ENCODE assay signal across 17 cellular contexts in the genomic region with DNA sequence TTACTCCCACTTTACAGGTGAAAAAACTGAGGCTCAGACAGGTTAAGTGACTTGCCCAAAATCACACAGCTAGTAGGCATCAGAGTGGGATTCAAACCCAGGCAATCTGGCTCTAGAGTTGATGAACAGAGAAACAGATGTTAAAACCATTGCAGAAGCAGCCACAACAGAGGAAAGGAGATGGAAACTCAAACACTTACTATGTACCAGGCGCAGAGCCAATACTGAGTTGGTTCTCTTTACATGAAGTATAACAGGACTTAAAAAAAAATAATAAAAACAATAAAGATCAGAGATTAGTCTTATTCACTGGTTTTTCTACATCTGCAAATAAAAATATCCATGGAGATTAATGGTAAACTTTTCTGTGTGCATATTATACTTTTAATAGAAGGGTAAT.
DNase-seq lines count a peak whose midpoint lies in the region; ATAC-seq and TF ChIP-seq lines count a peak whose summit lies in the region.
"Had no signal": no experiment of that assay in that cellular context is flagged by ENCODE, and none has a peak within 500 bp of the region (broad histone marks: within the 10 kb centered on the region; RNA-seq: fewer than 3 reads in every experiment).

No MANE protein-coding gene starts in this region.

- H3K4me3 Mint-ChIP-seq in CD4-positive, alpha-beta T cell: no peak overlapping the region
- H3K4me3 Mint-ChIP-seq: CD14-positive monocyte had no signal

- no peak overlapping the region for H3K4me3 ChIP-seq in right atrium auricular region
- no peak overlapping the region for H3K4me3 ChIP-seq in cardiac fibroblast (replicated peaks in 1 of 2; ENCODE audit: low read depth in 2 of 2, low read length in 2 of 2)
- H3K4me3 ChIP-seq in fibroblast of the aortic adventitia (ENCODE audit: low read depth, low read length): no peak overlapping the region

- H3K4me1 ChIP-seq in right atrium auricular region: peaks cover 0 to 10% of the 10 kb centered on the region in 2 donors

- no peaks in the 10 kb centered on the region for H3K36me3 Mint-ChIP-seq in CD4-positive, alpha-beta T cell (ENCODE audit: low read depth)
- H3K36me3 Mint-ChIP-seq: CD14-positive monocyte had no signal

- H3K27ac Mint-ChIP-seq in CD4-positive, alpha-beta T cell: no peak overlapping the region

- TF ChIP-seq CTCF in right atrium auricular region (IDR thresholded peaks at IDR 0.05) (no peak), cardiac fibroblast (IDR thresholded peaks at IDR 0.05; ENCODE audit: low read depth, low read length) (no peak), fibroblast of the aortic adventitia (IDR thresholded peaks at IDR 0.05; ENCODE audit: insufficient read depth, low read length) (no peak)
- TF ChIP-seq CTCF in CD4-positive, alpha-beta T cell (IDR thresholded peaks at IDR 0.05): no peak

- no peaks in the 10 kb centered on the region for H3K27me3 ChIP-seq in right atrium auricular region
- H3K27me3 ChIP-seq in CD4-positive, alpha-beta T cell (ENCODE audit: control insufficient read depth, insufficient read depth, low read length): no peaks in the 10 kb centered on the region

- CTCF ChIA-PET in CD4-positive, alpha-beta T cell (lab: Charles Lee): no interaction called here

- no peaks in the 10 kb centered on the region for H3K9me3 ChIP-seq in right atrium auricular region
- no peaks in the 10 kb centered on the region for H3K9me3 ChIP-seq in CD4-positive, alpha-beta T cell (ENCODE audit: control insufficient read depth, low read length)

- no peaks in the 10 kb centered on the region for H3K27me3 Mint-ChIP-seq in CD4-positive, alpha-beta T cell

- H3K27ac ChIP-seq in right atrium auricular region: no peak overlapping the region
- no peak overlapping the region for H3K27ac ChIP-seq in CD4-positive, alpha-beta T cell (ENCODE audit: low read depth, low read length)

- intact Hi-C loops in cardiac septum (cut with DNase I): no loop called here
- intact Hi-C loops in CD4-positive, alpha-beta T cell (cut with DNase I, micrococcal nuclease): no loop called here

- DNase-seq in right atrium auricular region (ENCODE audit: low spot score) (peak; percentile 16), cardiac septum (ENCODE audit: low spot score) (no peak), cardiac fibroblast (ENCODE audit: low read depth in 2 of 2) (peak; percentile 52 to 68), fibroblast of the aortic adventitia (ENCODE audit: low read depth) (peak; percentile 72), NCI-H69 (lab: John Stamatoyannopoulos, UW) (no peak), NOMO-1 (lab: John Stamatoyannopoulos, UW; ENCODE audit: unreplicated experiment in 2 of 2) (no peak)
- no peak for DNase-seq in CD4-positive, alpha-beta T cell
- DNase-seq: Calu3, DND-41, GF-D8, GOT3, KBM-7, NCI-H1092, NCI-H82, SHP77 treated with DMSO at 0.1 percent for 48 hours had no signal

- H3K4me1 Mint-ChIP-seq in CD4-positive, alpha-beta T cell (ENCODE audit: low read depth): no peaks in the 10 kb centered on the region

- no peaks in the 10 kb centered on the region for H3K36me3 ChIP-seq in right atrium auricular region

- POLR2A ChIA-PET in CD4-positive, alpha-beta T cell (lab: Charles Lee): no interaction called here

- no peaks in the 10 kb centered on the region for H3K9me3 Mint-ChIP-seq in CD4-positive, alpha-beta T cell

- ATAC-seq in CD4-positive, alpha-beta T cell (ENCODE audit: poor library complexity): no peak
- ATAC-seq in HG02798 (IDR thresholded peaks at IDR 0.05; ENCODE audit: poor library complexity, unreplicated experiment): no peak

Comparison
In these comparisons a context has a peak if more than half of its experiments do, and no peak if none do; other contexts are left out.
1. DNase-seq: peak in right atrium auricular region (single experiment), cardiac fibroblast (2 of 2) and fibroblast of the aortic adventitia (single experiment); none in cardiac septum (single experiment), NCI-H69 (single experiment), CD4-positive, alpha-beta T cell (0 of 10) and NOMO-1 (0 of 2).